18 cellular contexts compared by ENCODE assay signal in the genomic region with DNA sequence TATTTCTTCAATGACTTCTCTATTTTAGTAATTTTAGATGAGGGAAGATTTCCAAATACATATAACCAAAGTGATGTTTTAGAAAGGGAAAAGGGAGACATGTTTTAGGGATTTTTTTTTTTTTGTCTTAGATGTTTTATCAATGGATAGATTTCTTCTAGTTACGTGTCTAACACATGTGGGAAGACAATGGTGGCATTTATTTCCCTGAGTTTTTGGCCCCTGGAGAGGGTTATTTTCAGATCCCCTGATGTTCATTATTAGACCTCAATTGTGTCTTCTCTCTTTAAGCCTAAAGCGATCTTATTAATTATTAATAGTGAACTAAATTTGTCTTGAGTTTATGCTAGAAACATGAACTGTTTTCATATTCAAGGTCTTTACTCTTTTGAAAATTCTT. TPM values are rescaled to one million over a fixed set of nuclear protein-coding genes. Genes with fewer than 3 reads are reported as not detected.
A peak's percentile ranks its signal among the peaks of the same experiment; 100 is the strongest.
DNase-seq lines count a peak whose midpoint lies in the region; ATAC-seq and TF ChIP-seq lines count a peak whose summit lies in the region.
"Had no signal": no experiment of that assay in that cellular context is flagged by ENCODE, and none has a peak within 500 bp of the region (broad histone marks: within the 10 kb centered on the region; RNA-seq: fewer than 3 reads in every experiment).

No MANE protein-coding gene starts in this region.

- no peak for ATAC-seq in CD4-positive, CD25-positive, alpha-beta regulatory T cell (ENCODE audit: low read depth in 2 of 2)
- no peak for ATAC-seq in HG02970 (IDR thresholded peaks at IDR 0.05; ENCODE audit: low FRiP score, unreplicated experiment)
- ATAC-seq: GM12878 had no signal

- H3K36me3 ChIP-seq in CD4-positive, CD25-positive, alpha-beta regulatory T cell (ENCODE audit: control insufficient read depth, insufficient read depth, low read length): peaks cover 61% of the 10 kb centered on the region
- no peaks in the 10 kb centered on the region for H3K36me3 ChIP-seq in uterus

- no peak for TF ChIP-seq POLR2A in uterus (IDR thresholded peaks at IDR 0.05)

- H3K9me3 ChIP-seq in CD4-positive, CD25-positive, alpha-beta regulatory T cell (ENCODE audit: control insufficient read depth in 2 of 2, low read length in 2 of 2): no peaks in the 10 kb centered on the region
- no peaks in the 10 kb centered on the region for H3K9me3 ChIP-seq in uterus
- H3K9me3 ChIP-seq: BLaER1, HAP-1 had no signal

- H3K27me3 Mint-ChIP-seq in CD4-positive, CD25-positive, alpha-beta regulatory T cell: no peaks in the 10 kb centered on the region
- H3K27me3 Mint-ChIP-seq in HFFc6 (ENCODE audit: insufficient read depth): peaks cover 2% of the 10 kb centered on the region
- H3K27me3 Mint-ChIP-seq: B cell; CD4-positive, alpha-beta T cell; CD8-positive, alpha-beta memory T cell had no signal

- peaks cover 0 to 9% (median 0%) of the 10 kb centered on the region in 4 donors for H3K4me1 Mint-ChIP-seq in CD4-positive, CD25-positive, alpha-beta regulatory T cell
- peaks cover 42% of the 10 kb centered on the region for H3K4me1 Mint-ChIP-seq in HFFc6 (ENCODE audit: low read depth)
- H3K4me1 Mint-ChIP-seq: B cell; CD8-positive, alpha-beta memory T cell had no signal

- no peaks in the 10 kb centered on the region for H3K27me3 ChIP-seq in CD4-positive, CD25-positive, alpha-beta regulatory T cell (ENCODE audit: control insufficient read depth, insufficient read depth, low read length)
- no peaks in the 10 kb centered on the region for H3K27me3 ChIP-seq in uterus
- H3K27me3 ChIP-seq: BLaER1 had no signal

- H3K27ac ChIP-seq in CD4-positive, CD25-positive, alpha-beta regulatory T cell (ENCODE audit: insufficient read depth, low read length, poor library complexity, severe bottlenecking): peak overlapping the region; percentile 0
- peak overlapping the region; percentile 48 to 58 for H3K27ac ChIP-seq in uterus
- H3K27ac ChIP-seq: BLaER1, C4-2B had no signal

- H3K9me3 Mint-ChIP-seq in CD4-positive, CD25-positive, alpha-beta regulatory T cell: no peaks in the 10 kb centered on the region
- H3K9me3 Mint-ChIP-seq in HFFc6: no peaks in the 10 kb centered on the region; the same call in 1 of the 2 replicates
- H3K9me3 Mint-ChIP-seq: CD4-positive, alpha-beta T cell; CD8-positive, alpha-beta memory T cell had no signal

- H3K4me3 ChIP-seq in CD4-positive, CD25-positive, alpha-beta regulatory T cell (ENCODE audit: low read depth, low read length): no peak overlapping the region
- H3K4me3 ChIP-seq in uterus: no peak overlapping the region
- H3K4me3 ChIP-seq: BLaER1, GM12878, HAP-1 had no signal

- H3K4me3 Mint-ChIP-seq in CD4-positive, CD25-positive, alpha-beta regulatory T cell: no peak overlapping the region
- H3K4me3 Mint-ChIP-seq in HFFc6: no peak overlapping the region; the same call in 1 of the 2 replicates
- H3K4me3 Mint-ChIP-seq: B cell; CD4-positive, alpha-beta T cell; CD8-positive, alpha-beta memory T cell had no signal

- TF ChIP-seq CTCF in HFFc6 (IDR thresholded peaks at IDR 0.05): no peak
- TF ChIP-seq CTCF in uterus (IDR thresholded peaks at IDR 0.05): no peak

- intact Hi-C loops in uterus (cut with DNase I; ENCODE audit: low total_unique reads): no loop called here

- H3K27ac Mint-ChIP-seq in CD4-positive, CD25-positive, alpha-beta regulatory T cell: no peak overlapping the region
- peak overlapping the region; percentile 48 for H3K27ac Mint-ChIP-seq in HFFc6
- H3K27ac Mint-ChIP-seq: B cell; CD4-positive, alpha-beta T cell had no signal

- no peak for DNase-seq in CD4-positive, CD25-positive, alpha-beta regulatory T cell
- DNase-seq in HFFc6: no peak
- peak; percentile 65 for DNase-seq in foreskin melanocyte
- DNase-seq in uterus: no peak
- DNase-seq in effector CD4-positive, alpha-beta T cell: no peak
- DNase-seq in NCI-H1930 (lab: John Stamatoyannopoulos, UW): no peak
- DNase-seq: CD4-positive, alpha-beta T cell; CD8-positive, alpha-beta memory T cell; DMS 273 treated with DMSO at 0.1 percent for 48 hours; DMS79; GDM1; GOT3 had no signal

- peaks cover 56% of the 10 kb centered on the region for H3K36me3 Mint-ChIP-seq in CD4-positive, CD25-positive, alpha-beta regulatory T cell
- peaks cover 48% of the 10 kb centered on the region for H3K36me3 Mint-ChIP-seq in HFFc6 (ENCODE audit: low read depth)

- H3K4me1 ChIP-seq in CD4-positive, CD25-positive, alpha-beta regulatory T cell (ENCODE audit: control insufficient read depth, insufficient read depth, low read length, poor library complexity, severe bottlenecking): no peaks in the 10 kb centered on the region
- H3K4me1 ChIP-seq in uterus: no peaks in the 10 kb centered on the region
- H3K4me1 ChIP-seq: BLaER1, HAP-1 had no signal

RNA-seq across cellular contexts. Expression of a gene that starts 30.3 kb away (rescaled TPM):
- total RNA-seq in CD4-positive, CD25-positive, alpha-beta regulatory T cell: 16.9 TPM
- 10 to 100 TPM in 1 of 4 donors, 1 to 10 TPM in 3; 5.7 to 12.0 (median 9.7) TPM for polyA plus RNA-seq in CD4-positive, CD25-positive, alpha-beta regulatory T cell
- total RNA-seq in HFFc6 (2021; fragmentation: NEBNext Ultra II Directional; extraction: Animal tissue kit (Norgen Biotek cat#: 25700)): 10 to 100 TPM; 12.8 to 20.7 (median 15.2) TPM
- total RNA-seq in uterus: 10 to 100 TPM; 21.5 to 69.2 (median 47.8) TPM
